ENCODE assay signal across 9 cellular contexts in genomic region chr10:114925675-114926204, GRCh38. TPM values are rescaled to one million over a fixed set of nuclear protein-coding genes. Genes with fewer than 3 reads are reported as not detected.
DNase-seq lines count a peak whose midpoint lies in the region; ATAC-seq and TF ChIP-seq lines count a peak whose summit lies in the region.
"Had no signal": no experiment of that assay in that cellular context is flagged by ENCODE, and none has a peak within 500 bp of the region (broad histone marks: within the 10 kb centered on the region; RNA-seq: fewer than 3 reads in every experiment).

No MANE protein-coding gene starts in this region.

- no peak for TF ChIP-seq CTCF in BE2C (IDR thresholded peaks at IDR 0.05; ENCODE audit: low read depth, low read length)
- TF ChIP-seq CTCF in osteocyte (IDR thresholded peaks at IDR 0.05), result no peak
- no peak for TF ChIP-seq CTCF in lower leg skin (IDR thresholded peaks at IDR 0.05)
- no peak for TF ChIP-seq CTCF in tibial nerve (IDR thresholded peaks at IDR 0.05)

- no peaks in the 10 kb centered on the region for H3K36me3 Mint-ChIP-seq in activated T-helper 1 cell treated with anti-CD3 and anti-CD28 coated beads, Interleukin-12 subunit alpha, Interleukin-12 subunit beta, Interleukin-2, Interleukin-4 antibody, amounts not matched to agents 30 ng/mL and 10 ng/mL and 1 ng/mL, durations not matched to agents 14 hours and 24 hours and 36 hours (ENCODE audit: low read depth)
- H3K36me3 Mint-ChIP-seq in osteocyte (ENCODE audit: unreplicated experiment), result no peaks in the 10 kb centered on the region

- DNase-seq in BE2C (peak; percentile 53), osteocyte (ENCODE audit: extremely low spot score, unreplicated experiment) (no peak), lower leg skin (ENCODE audit: low spot score in 2 of 2) (no peak), tibial nerve (ENCODE audit: low spot score in 2 of 2) (no peak), mucosa of gallbladder (ENCODE audit: low spot score) (no peak)
- DNase-seq in activated T-helper 1 cell treated with anti-CD3 and anti-CD28 coated beads, Interleukin-12 subunit alpha, Interleukin-12 subunit beta, Interleukin-2, Interleukin-4 antibody, amounts not matched to agents 30 ng/mL and 10 ng/mL and 1 ng/mL, durations not matched to agents 14 hours and 24 hours and 36 hours (ENCODE audit: low spot score), result peak; percentile 8

- 36 to 38% methylated on average over 2 of the region's 2 CpGs for WGBS in lower leg skin, 2 donors
- WGBS in tibial nerve, 2 donors, result 41 to 54% methylated on average over 2 of the region's 2 CpGs

- intact Hi-C loops in activated T-helper 1 cell treated with anti-CD3 and anti-CD28 coated beads, Interleukin-12 subunit alpha, Interleukin-12 subunit beta, Interleukin-2, Interleukin-4 antibody, amounts not matched to agents 30 ng/mL and 10 ng/mL and 1 ng/mL, durations not matched to agents 14 hours and 24 hours and 36 hours (cut with micrococcal nuclease), result loop anchor here (1.0 to 2.0 kb wide), 2 partner anchors 11 to 15 kb away; no protein-coding TSS in a partner anchor
- intact Hi-C loops in lower leg skin (cut with DNase I; ENCODE audit: low total_unique reads), result no loop called here

- peak; percentile 94 for ATAC-seq in GM19351 (IDR thresholded peaks at IDR 0.05; ENCODE audit: unreplicated experiment)
- peak; percentile 95 for ATAC-seq in HG03342 (IDR thresholded peaks at IDR 0.05; ENCODE audit: unreplicated experiment)

- no peaks in the 10 kb centered on the region for H3K36me3 ChIP-seq in BE2C
- H3K36me3 ChIP-seq in tibial nerve, result no peaks in the 10 kb centered on the region
- H3K36me3 ChIP-seq: cardiac muscle cell had no signal

- peak overlapping the region; percentile 53 for H3K27ac Mint-ChIP-seq in activated T-helper 1 cell treated with anti-CD3 and anti-CD28 coated beads, Interleukin-12 subunit alpha, Interleukin-12 subunit beta, Interleukin-2, Interleukin-4 antibody, amounts not matched to agents 30 ng/mL and 10 ng/mL and 1 ng/mL, durations not matched to agents 14 hours and 24 hours and 36 hours
- H3K27ac Mint-ChIP-seq in osteocyte (ENCODE audit: unreplicated experiment), result peak overlapping the region; percentile 59

- no peaks in the 10 kb centered on the region for H3K27me3 ChIP-seq in BE2C
- no peaks in the 10 kb centered on the region for H3K27me3 ChIP-seq in tibial nerve
- H3K27me3 ChIP-seq: cardiac muscle cell had no signal

- H3K4me1 Mint-ChIP-seq in activated T-helper 1 cell treated with anti-CD3 and anti-CD28 coated beads, Interleukin-12 subunit alpha, Interleukin-12 subunit beta, Interleukin-2, Interleukin-4 antibody, amounts not matched to agents 30 ng/mL and 10 ng/mL and 1 ng/mL, durations not matched to agents 14 hours and 24 hours and 36 hours (ENCODE audit: low read depth), result peaks cover 17% of the 10 kb centered on the region
- peaks cover 22% of the 10 kb centered on the region for H3K4me1 Mint-ChIP-seq in osteocyte (ENCODE audit: unreplicated experiment)

- H3K9me3 ChIP-seq in BE2C (no peaks in the 10 kb centered on the region), tibial nerve (no peaks in the 10 kb centered on the region)

- no peak overlapping the region for H3K4me3 ChIP-seq in BE2C (ENCODE audit: low read depth, low read length)
- no peak overlapping the region for H3K4me3 ChIP-seq in lower leg skin (ENCODE audit: low read depth, poor library complexity, severe bottlenecking)
- no peak overlapping the region for H3K4me3 ChIP-seq in tibial nerve
- H3K4me3 ChIP-seq: cardiac muscle cell had no signal

- H3K9me3 Mint-ChIP-seq in activated T-helper 1 cell treated with anti-CD3 and anti-CD28 coated beads, Interleukin-12 subunit alpha, Interleukin-12 subunit beta, Interleukin-2, Interleukin-4 antibody, amounts not matched to agents 30 ng/mL and 10 ng/mL and 1 ng/mL, durations not matched to agents 14 hours and 24 hours and 36 hours, result no peaks in the 10 kb centered on the region
- no peaks in the 10 kb centered on the region for H3K9me3 Mint-ChIP-seq in osteocyte (ENCODE audit: unreplicated experiment)

- peaks cover 5% of the 10 kb centered on the region for H3K27me3 Mint-ChIP-seq in activated T-helper 1 cell treated with anti-CD3 and anti-CD28 coated beads, Interleukin-12 subunit alpha, Interleukin-12 subunit beta, Interleukin-2, Interleukin-4 antibody, amounts not matched to agents 30 ng/mL and 10 ng/mL and 1 ng/mL, durations not matched to agents 14 hours and 24 hours and 36 hours (ENCODE audit: insufficient read depth)
- no peaks in the 10 kb centered on the region for H3K27me3 Mint-ChIP-seq in osteocyte (ENCODE audit: unreplicated experiment)

- no peak for TF ChIP-seq POLR2A in lower leg skin (IDR thresholded peaks at IDR 0.05)
- TF ChIP-seq POLR2A in tibial nerve (IDR thresholded peaks at IDR 0.05), result no peak

- H3K27ac ChIP-seq in tibial nerve, result no peak overlapping the region
- H3K27ac ChIP-seq: cardiac muscle cell had no signal

- no peak for TF ChIP-seq EP300 in tibial nerve (IDR thresholded peaks at IDR 0.05)

- no peak overlapping the region for H3K4me3 Mint-ChIP-seq in activated T-helper 1 cell treated with anti-CD3 and anti-CD28 coated beads, Interleukin-12 subunit alpha, Interleukin-12 subunit beta, Interleukin-2, Interleukin-4 antibody, amounts not matched to agents 30 ng/mL and 10 ng/mL and 1 ng/mL, durations not matched to agents 14 hours and 24 hours and 36 hours
- H3K4me3 Mint-ChIP-seq in osteocyte (ENCODE audit: unreplicated experiment), result peak overlapping the region; percentile 1

- H3K4me1 ChIP-seq in BE2C (peaks cover 10% of the 10 kb centered on the region), tibial nerve (no peaks in the 10 kb centered on the region)

RNA-seq across cellular contexts. Expression of gene TRUB1, which starts 12.3 kb away (rescaled TPM):
- 14.8 TPM for polyA plus RNA-seq in BE2C (2012; ENCODE audit: insufficient read depth, insufficient read length, low read depth)
- total RNA-seq in activated T-helper 1 cell treated with anti-CD3 and anti-CD28 coated beads, Interleukin-12 subunit alpha, Interleukin-12 subunit beta, Interleukin-2, Interleukin-4 antibody, amounts not matched to agents 30 ng/mL and 10 ng/mL and 1 ng/mL, durations not matched to agents 14 hours and 24 hours and 36 hours, result 21.6 TPM in 2 replicates
- total RNA-seq in osteocyte (15.9 and 18.5 TPM in 2 replicates), lower leg skin (10 to 100 TPM in 2 of 4 donors, 1 to 10 TPM in 2; 8.5 to 21.2 (median 13.3) TPM), tibial nerve (10 to 100 TPM; 13.8 to 40.4 (median 28.6) TPM), mucosa of gallbladder (17.8 TPM)

Comparison
In these comparisons a context has a peak if more than half of its experiments do, and no peak if none do; other contexts are left out.
1. DNase-seq: peak in BE2C (single experiment) and activated T-helper 1 cell treated with anti-CD3 and anti-CD28 coated beads, Interleukin-12 subunit alpha, Interleukin-12 subunit beta, Interleukin-2, Interleukin-4 antibody, amounts not matched to agents 30 ng/mL and 10 ng/mL and 1 ng/mL, durations not matched to agents 14 hours and 24 hours and 36 hours (single experiment); none in osteocyte (single experiment), lower leg skin (0 of 2), tibial nerve (0 of 2) and mucosa of gallbladder (single experiment).